Comparison of ENCODE assay signal across 1 cellular context in the genomic region with DNA sequence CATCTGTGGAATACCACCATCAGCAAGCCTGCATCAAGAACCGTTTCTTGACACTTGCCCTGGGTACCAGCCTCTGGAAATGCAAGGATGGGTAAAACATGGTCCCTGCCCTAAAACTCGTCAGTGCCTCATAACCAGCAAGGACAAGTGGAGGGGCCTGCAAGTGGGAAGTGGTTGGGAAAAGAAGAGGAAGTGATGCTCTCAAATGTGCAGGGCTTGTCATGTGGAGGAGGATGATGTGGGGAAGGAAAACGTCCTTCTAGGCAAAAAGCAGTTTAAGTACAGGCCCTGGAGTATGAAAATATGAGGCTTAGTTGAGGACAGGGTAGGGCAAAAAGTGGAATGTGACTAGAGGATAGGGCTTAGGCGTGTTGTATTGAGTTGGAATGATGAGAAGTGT.
TF ChIP-seq lines count a peak whose summit lies in the region.

No MANE protein-coding gene starts in this region.

TF ChIP-seq in SK-N-SH treated with all-trans-retinoic acid at 6 μM for 48 hours, 23 proteins besides CTCF, POLR2A, EP300 and RAD21 (continued from another document):
- TF ChIP-seq POU6F1 (CRISPR knock-in tag; IDR thresholded peaks at IDR 0.05; ENCODE audit: borderline replicate concordance, low read depth), result no peak
- TF ChIP-seq ARNTL (CRISPR knock-in tag; IDR thresholded peaks at IDR 0.05; ENCODE audit: borderline replicate concordance, low read depth), result no peak
- no peak for TF ChIP-seq CSDC2 (CRISPR knock-in tag; IDR thresholded peaks at IDR 0.05)
- TF ChIP-seq ZNF70 (CRISPR knock-in tag; IDR thresholded peaks at IDR 0.05), result no peak
- no peak for TF ChIP-seq ZFP30 (CRISPR knock-in tag; IDR thresholded peaks at IDR 0.05)
- no peak for TF ChIP-seq OSR1 (CRISPR knock-in tag; IDR thresholded peaks at IDR 0.05)
- TF ChIP-seq ZNF565 (CRISPR knock-in tag; conservative IDR thresholded peaks at IDR 0.05; ENCODE audit: low read depth), result no peak
- no peak for TF ChIP-seq TCF4 (CRISPR knock-in tag; IDR thresholded peaks at IDR 0.05; ENCODE audit: borderline replicate concordance)
- no peak for TF ChIP-seq ISL1 (CRISPR knock-in tag; IDR thresholded peaks at IDR 0.05)
- no peak for TF ChIP-seq TSHZ2 (CRISPR knock-in tag; IDR thresholded peaks at IDR 0.05)
- no peak for TF ChIP-seq ZC3H10 (CRISPR knock-in tag; IDR thresholded peaks at IDR 0.05)
- no peak for TF ChIP-seq BACH2 (CRISPR knock-in tag; IDR thresholded peaks at IDR 0.05; ENCODE audit: borderline replicate concordance)
